8 cellular contexts compared by ENCODE assay signal in the genomic region with DNA sequence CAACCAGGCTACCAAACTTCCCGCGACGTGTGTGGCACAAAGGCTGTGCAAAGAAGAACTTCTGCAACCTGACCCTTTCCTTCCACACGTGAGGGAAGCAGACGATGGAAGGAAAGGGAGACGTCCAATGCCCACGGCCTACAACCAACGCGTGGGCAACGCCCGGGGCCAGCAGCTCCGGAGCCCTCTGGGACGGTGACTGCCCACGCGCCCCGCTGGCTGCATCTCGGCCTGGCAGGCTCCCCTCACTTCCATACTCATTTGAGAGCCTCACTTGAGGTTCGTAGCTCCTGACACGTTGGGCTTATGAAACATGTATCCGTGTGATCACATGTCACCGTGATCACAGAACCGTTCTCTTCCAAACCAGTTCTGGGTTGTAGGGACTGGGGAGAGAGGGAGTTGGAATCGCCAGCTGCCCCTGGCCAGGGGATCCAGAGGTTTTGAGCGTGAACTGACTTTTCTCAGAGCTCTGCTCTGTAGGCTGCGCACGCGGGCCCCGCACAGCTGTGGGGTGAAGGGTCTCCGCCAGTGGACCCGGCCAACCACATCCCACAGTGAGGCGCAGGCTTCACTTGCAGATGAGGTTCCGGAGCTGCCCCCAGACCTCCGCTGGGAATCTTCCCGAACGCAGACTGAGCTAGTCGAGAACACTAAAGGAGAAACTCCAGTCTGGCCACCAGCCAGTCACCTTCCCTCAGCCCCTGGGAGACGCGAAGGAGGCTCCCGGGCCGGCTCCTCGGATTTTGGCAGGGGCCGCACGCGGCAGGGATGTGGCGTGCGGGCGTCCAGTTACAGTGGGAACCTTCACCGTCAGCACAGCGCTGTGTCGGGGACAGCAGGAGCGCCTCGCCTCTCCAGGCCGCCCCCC. TPM values are rescaled to one million over a fixed set of nuclear protein-coding genes. Genes with fewer than 3 reads are reported as not detected.
DNase-seq lines count a peak whose midpoint lies in the region; ATAC-seq and TF ChIP-seq lines count a peak whose summit lies in the region.

No MANE protein-coding gene starts in this region.

- DNase-seq in activated CD4-positive, alpha-beta T cell treated with anti-CD3 and anti-CD28 coated beads for 36 hours: peak; percentile 32
- no peak for DNase-seq in activated CD4-positive, alpha-beta T cell treated with anti-CD3 and anti-CD28 coated beads for 48 hours
- DNase-seq in SK-N-MC (ENCODE audit: low read depth, low spot score): no peak
- DNase-seq in esophagus muscularis mucosa (ENCODE audit: extremely low spot score): no peak
- no peak for DNase-seq in natural killer cell treated with Interleukin-12 subunit alpha and Interleukin-12 subunit beta and Interleukin-15 and Interleukin-18, amount 100 ng/mL, for 72 hours (ENCODE audit: low spot score)
- DNase-seq in putamen (ENCODE audit: low spot score): no peak
- DNase-seq in LoVo (ENCODE audit: low spot score): no peak

- ATAC-seq in activated CD4-positive, alpha-beta T cell treated with anti-CD3 and anti-CD28 coated beads for 36 hours: peak; percentile 4
- peak in 1 of 2 donors; percentile 10 for ATAC-seq in natural killer cell treated with Interleukin-12 subunit alpha and Interleukin-12 subunit beta and Interleukin-15 and Interleukin-18, amount 100 ng/mL, for 72 hours
- no peak for ATAC-seq in GM18505 (IDR thresholded peaks at IDR 0.05; ENCODE audit: unreplicated experiment)

- no peaks in the 10 kb centered on the region for H3K27me3 Mint-ChIP-seq in activated CD4-positive, alpha-beta T cell treated with anti-CD3 and anti-CD28 coated beads for 36 hours
- no peaks in the 10 kb centered on the region for H3K27me3 Mint-ChIP-seq in natural killer cell treated with Interleukin-12 subunit alpha and Interleukin-12 subunit beta and Interleukin-15 and Interleukin-18, amount 100 ng/mL, for 72 hours

- H3K27me3 ChIP-seq in esophagus muscularis mucosa: no peaks in the 10 kb centered on the region

- TF ChIP-seq CTCF in esophagus muscularis mucosa (IDR thresholded peaks at IDR 0.05): no peak

- H3K27ac ChIP-seq in SK-N-MC (no peak overlapping the region; the same call in 1 of the 2 replicates), esophagus muscularis mucosa (replicated peaks in 1 of 4) (peak overlapping the region; percentile 80 to 87 (median 84))

- 68% methylated on average over 29 of the region's 53 CpGs for WGBS in esophagus muscularis mucosa

- H3K36me3 ChIP-seq in SK-N-MC (ENCODE audit: insufficient read depth, low read length) (peaks cover 10% of the 10 kb centered on the region; the same call in 1 of the 2 replicates), esophagus muscularis mucosa (peaks cover 10 to 28% (median 23%) of the 10 kb centered on the region in 4 donors)

- H3K36me3 Mint-ChIP-seq in activated CD4-positive, alpha-beta T cell treated with anti-CD3 and anti-CD28 coated beads for 36 hours (ENCODE audit: low read depth): peaks cover 35% of the 10 kb centered on the region
- peaks cover 10% of the 10 kb centered on the region for H3K36me3 Mint-ChIP-seq in natural killer cell treated with Interleukin-12 subunit alpha and Interleukin-12 subunit beta and Interleukin-15 and Interleukin-18, amount 100 ng/mL, for 72 hours

- peaks cover 1% of the 10 kb centered on the region for H3K9me3 Mint-ChIP-seq in activated CD4-positive, alpha-beta T cell treated with anti-CD3 and anti-CD28 coated beads for 36 hours (ENCODE audit: low read depth)
- no peaks in the 10 kb centered on the region for H3K9me3 Mint-ChIP-seq in natural killer cell treated with Interleukin-12 subunit alpha and Interleukin-12 subunit beta and Interleukin-15 and Interleukin-18, amount 100 ng/mL, for 72 hours

- intact Hi-C loops in activated CD4-positive, alpha-beta T cell treated with anti-CD3 and anti-CD28 coated beads for 36 hours (cut with DNase I, micrococcal nuclease): loop anchor here in 1 of 2 experiments (1.0 to 5.0 kb wide), 9 partner anchors 33 to 643 kb away; partner anchors contain the start of genes AXIN1, CRAMP1, IFT140 and METTL26
- intact Hi-C loops in esophagus muscularis mucosa (cut with DNase I): no loop called here

- H3K4me3 ChIP-seq in SK-N-MC: peak overlapping the region; percentile 90
- peak overlapping the region; percentile 82 to 97 (median 94) for H3K4me3 ChIP-seq in esophagus muscularis mucosa

- H3K4me1 Mint-ChIP-seq in activated CD4-positive, alpha-beta T cell treated with anti-CD3 and anti-CD28 coated beads for 36 hours: peaks cover 26% of the 10 kb centered on the region
- H3K4me1 Mint-ChIP-seq in natural killer cell treated with Interleukin-12 subunit alpha and Interleukin-12 subunit beta and Interleukin-15 and Interleukin-18, amount 100 ng/mL, for 72 hours (ENCODE audit: low read depth in 2 of 2): peaks cover 16 to 21% of the 10 kb centered on the region in 2 donors

- TF ChIP-seq POLR2A in esophagus muscularis mucosa (IDR thresholded peaks at IDR 0.05; ENCODE audit: low read depth) (no peak), GM18505 (IDR thresholded peaks at IDR 0.05; ENCODE audit: borderline replicate concordance, extremely low read depth, insufficient read depth, insufficient read length) (no peak)

- H3K4me3 Mint-ChIP-seq in activated CD4-positive, alpha-beta T cell treated with anti-CD3 and anti-CD28 coated beads for 36 hours: peak overlapping the region; percentile 76
- peak overlapping the region; percentile 66 for H3K4me3 Mint-ChIP-seq in natural killer cell treated with Interleukin-12 subunit alpha and Interleukin-12 subunit beta and Interleukin-15 and Interleukin-18, amount 100 ng/mL, for 72 hours

- POLR2A ChIA-PET in activated CD4-positive, alpha-beta T cell treated with anti-CD3 and anti-CD28 coated beads for 36 hours (lab: Charles Lee): no interaction called here

- H3K27ac Mint-ChIP-seq in activated CD4-positive, alpha-beta T cell treated with anti-CD3 and anti-CD28 coated beads for 36 hours: peak overlapping the region; percentile 60
- H3K27ac Mint-ChIP-seq in natural killer cell treated with Interleukin-12 subunit alpha and Interleukin-12 subunit beta and Interleukin-15 and Interleukin-18, amount 100 ng/mL, for 72 hours: no peak overlapping the region

- CTCF ChIA-PET in activated CD4-positive, alpha-beta T cell treated with anti-CD3 and anti-CD28 coated beads for 36 hours (lab: Charles Lee): interaction anchor here (1.1 kb wide), 1 partner anchor 258 kb away, joined by 4 read pairs; no protein-coding TSS in a partner anchor

- peak overlapping the region; percentile 90 for H3K9ac ChIP-seq in SK-N-MC (ENCODE audit: insufficient read length)

- no peak for TF ChIP-seq EP300 in esophagus muscularis mucosa (IDR thresholded peaks at IDR 0.05)

- no peaks in the 10 kb centered on the region for H3K9me3 ChIP-seq in SK-N-MC (ENCODE audit: low read depth, low read length)
- H3K9me3 ChIP-seq in esophagus muscularis mucosa: no peaks in the 10 kb centered on the region

- H3K4me1 ChIP-seq in esophagus muscularis mucosa: peaks cover 17 to 26% (median 24%) of the 10 kb centered on the region in 4 donors

RNA-seq across cellular contexts. Expression of gene LMF1, which starts 1.0 kb away (rescaled TPM):
- total RNA-seq in activated CD4-positive, alpha-beta T cell treated with anti-CD3 and anti-CD28 coated beads for 36 hours: 10 to 100 TPM in 1 of 2 experiments, 1 to 10 TPM in 1; 9.5 to 12.2 TPM
- 10 to 100 TPM; 14.5 to 32.0 (median 23.8) TPM for total RNA-seq in esophagus muscularis mucosa
- 10 to 100 TPM; 17.1 to 21.0 TPM for total RNA-seq in natural killer cell treated with Interleukin-12 subunit alpha and Interleukin-12 subunit beta and Interleukin-15 and Interleukin-18, amount 100 ng/mL, for 72 hours

RNA-seq across cellular contexts. Expression of gene SOX8, which starts 11.8 kb away (rescaled TPM):
- 1 to 10 TPM; 1.4 to 1.6 TPM for total RNA-seq in activated CD4-positive, alpha-beta T cell treated with anti-CD3 and anti-CD28 coated beads for 36 hours
- 1 to 10 TPM; 4.1 to 4.6 (median 4.3) TPM for total RNA-seq in esophagus muscularis mucosa
- under 1 TPM in 1 of 2 donors, not detected in 1; 0.20 TPM for total RNA-seq in natural killer cell treated with Interleukin-12 subunit alpha and Interleukin-12 subunit beta and Interleukin-15 and Interleukin-18, amount 100 ng/mL, for 72 hours
